ENCODE assay signal across 31 cellular contexts in the genomic region with DNA sequence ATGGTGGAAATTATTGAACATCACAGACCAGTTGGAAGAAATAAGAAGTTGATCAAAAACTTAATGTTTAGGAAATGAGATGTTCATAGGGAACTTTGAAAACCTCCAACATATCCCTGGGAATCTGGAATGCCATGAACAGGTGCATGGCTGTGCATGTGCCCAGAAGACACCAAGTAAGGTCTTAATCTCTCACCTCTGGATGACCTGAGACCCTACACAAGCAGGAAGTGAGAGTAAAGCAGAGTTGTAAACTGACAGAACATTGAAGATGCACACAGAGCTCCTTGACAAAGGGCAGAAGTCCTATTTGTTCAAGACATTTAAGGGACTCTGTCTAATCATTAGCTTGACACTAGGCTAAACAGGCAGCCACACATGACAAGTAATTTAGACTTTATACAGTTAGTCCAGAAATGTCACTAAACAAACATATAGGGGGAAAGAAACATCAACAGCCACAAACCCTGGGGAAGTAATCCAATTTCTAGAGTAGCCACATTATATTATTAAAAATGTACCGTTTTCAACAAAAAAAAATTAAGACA. TPM values are rescaled to one million over a fixed set of nuclear protein-coding genes. Genes with fewer than 3 reads are reported as not detected.
"Had no signal": no experiment of that assay in that cellular context is flagged by ENCODE, and none has a peak within 500 bp of the region (broad histone marks: within the 10 kb centered on the region; RNA-seq: fewer than 3 reads in every experiment).

No MANE protein-coding gene starts in this region.

- DNase-seq: naive thymus-derived CD8-positive, alpha-beta T cell; nephron progenitor cell; nucleus accumbens; posterior cingulate gyrus; psoas muscle; right cardiac atrium; spleen; stimulated activated CD4-positive, alpha-beta T cell treated with anti-CD3 and anti-CD28 coated beads, Interleukin-12 subunit alpha, Interleukin-12 subunit beta, amount 100 ng/mL, for 4 hours; stimulated activated CD4-positive, alpha-beta T cell treated with anti-CD3 and anti-CD28 coated beads, Interleukin-1b, Interleukin-23, amount 100 ng/mL, for 48 hours; stimulated activated CD4-positive, alpha-beta T cell treated with anti-CD3 and anti-CD28 coated beads, Interleukin-4, amount 100 ng/mL, for 1 hour; stimulated activated CD4-positive, alpha-beta T cell treated with anti-CD3 and anti-CD28 coated beads, Interleukin-4, amount 100 ng/mL, for 4 hours; stimulated activated CD8-positive, alpha-beta memory T cell treated with anti-CD3 and anti-CD28 coated beads, Interleukin-4, amount 100 ng/mL, for 48 hours; stimulated activated naive CD4-positive, alpha-beta T cell; stimulated activated naive CD8-positive, alpha-beta T cell treated with anti-CD3 and anti-CD28 coated beads, Interleukin-15, amount 100 ng/mL, for 72 hours; stimulated activated naive CD8-positive, alpha-beta T cell treated with anti-CD3 and anti-CD28 coated beads, Interleukin-15, Interleukin-2, amounts not matched to agents 100 U/mL and 50 U/mL, for 24 hours; substantia nigra; testis; tibial artery; transverse colon; upper lobe of right lung; uterus had no signal

- H3K4me1 ChIP-seq: parathyroid adenoma, psoas muscle, spleen, suprapubic skin, testis, tibial artery, transverse colon, upper lobe of right lung, uterus had no signal

- ATAC-seq: naive thymus-derived CD8-positive, alpha-beta T cell; natural killer cell treated with Interleukin-12 subunit alpha and Interleukin-12 subunit beta and Interleukin-15 and Interleukin-18, amount 100 ng/mL, for 72 hours; psoas muscle; right cardiac atrium; sciatic nerve; stimulated activated memory B cell treated with anti-CD40 and anti-IgM and Interleukin-4, amounts not matched to agents 10 μg/mL and 1 μg/mL and 100 μg/mL, for 72 hours; stimulated activated naive CD8-positive, alpha-beta T cell treated with anti-CD3 and anti-CD28 coated beads, Interleukin-15, amount 100 ng/mL, for 72 hours; stimulated activated naive CD8-positive, alpha-beta T cell treated with anti-CD3 and anti-CD28 coated beads, Interleukin-15, Interleukin-2, amounts not matched to agents 100 U/mL and 50 U/mL, for 24 hours; upper lobe of right lung had no signal

- H3K27ac ChIP-seq: neutrophil, parathyroid adenoma, psoas muscle, skin epidermis, spleen, suprapubic skin, testis, tibial artery, transverse colon, upper lobe of right lung, uterus had no signal

- H3K9me3 ChIP-seq: neutrophil, testis had no signal

- H3K4me3 ChIP-seq: psoas muscle, skin epidermis, smooth muscle cell, spleen, suprapubic skin, testis, tibial artery, transverse colon, upper lobe of right lung, uterus had no signal

- H3K27me3 ChIP-seq: neutrophil, testis, upper lobe of right lung, uterus had no signal

- H3K36me3 ChIP-seq: neutrophil, spleen, suprapubic skin, tibial artery, transverse colon, upper lobe of right lung, uterus had no signal

RNA-seq across cellular contexts. Expression of gene KLHDC7A, which starts 34.5 kb away (rescaled TPM):
- total RNA-seq: naive thymus-derived CD8-positive, alpha-beta T cell; neural crest cell; osteocyte; psoas muscle; sciatic nerve; smooth muscle cell; spleen had no signal
- polyA plus RNA-seq: naive thymus-derived CD8-positive, alpha-beta T cell; spleen had no signal
